In genomic region chr16:3075946-3076345, GRCh38 we compare ENCODE assay signal across 16 cellular contexts. TPM values are rescaled to one million over a fixed set of nuclear protein-coding genes. Genes with fewer than 3 reads are reported as not detected.
DNase-seq lines count a peak whose midpoint lies in the region; ATAC-seq and TF ChIP-seq lines count a peak whose summit lies in the region.
"Not testable (repeated sequence)": the region's sequence is repeated elsewhere in the genome, so short reads cannot be mapped to it uniquely, and the experiment has no call there.
"Had no signal": no experiment of that assay in that cellular context is flagged by ENCODE, and none has a peak within 500 bp of the region (broad histone marks: within the 10 kb centered on the region; RNA-seq: fewer than 3 reads in every experiment).

No MANE protein-coding gene starts in this region.

- H3K4me2 ChIP-seq in DOHH2 (ENCODE audit: low read length), result peak overlapping the region; percentile 44

- WGBS in transverse colon (ENCODE audit: low coverage in 1 of 2), 2 donors, result 76 to 78% methylated on average over 3 to 6 of the region's 6 CpGs

- not testable (repeated sequence) for H3K27me3 Mint-ChIP-seq in T-cell; activated T-cell treated with anti-CD3 and anti-CD28 coated beads, Interleukin-2, amount 50 U/mL, for 24 hours; central memory CD8-positive, alpha-beta T cell; naive thymus-derived CD8-positive, alpha-beta T cell

- H3K9me2 ChIP-seq in DOHH2 (replicated peaks; ENCODE audit: control insufficient read depth, low read length), result not testable (repeated sequence)

- in situ Hi-C loops in transverse colon (cut with MboI; ENCODE audit: low pct_ligation_motif_present in 1 of 4, low pct_unique_long_range_greater_than_20kb in 1 of 4, low sequenced_read_pairs in 3 of 4), result not testable (repeated sequence)

- H3F3A ChIP-seq in DOHH2 (ENCODE audit: control insufficient read depth, insufficient read depth), result not testable (repeated sequence)

- not testable (repeated sequence) for TF ChIP-seq CTCF in DOHH2 (IDR thresholded peaks at IDR 0.05; ENCODE audit: low read depth, low read length, poor library complexity, severe bottlenecking); transverse colon (IDR thresholded peaks at IDR 0.05)

- not testable (repeated sequence) for H4K20me1 ChIP-seq in DOHH2 (ENCODE audit: control insufficient read depth, insufficient read depth, low read depth, low read length)

- not testable (repeated sequence) for H3K4me3 ChIP-seq in DOHH2 (ENCODE audit: low read length); transverse colon

- not testable (repeated sequence) for DNase-seq in T-cell; activated T-cell treated with anti-CD3 and anti-CD28 coated beads, Interleukin-2, amount 50 U/mL, for 24 hours; central memory CD8-positive, alpha-beta T cell (ENCODE audit: low spot score in 2 of 2); naive thymus-derived CD8-positive, alpha-beta T cell; transverse colon

- TF ChIP-seq EP300 in transverse colon (IDR thresholded peaks at IDR 0.05; ENCODE audit: low read depth), result not testable (repeated sequence)

- not testable (repeated sequence) for H3K36me3 ChIP-seq in DOHH2 (ENCODE audit: control insufficient read depth, low read length); transverse colon

- peaks cover 35% of the 10 kb centered on the region for H3K4me1 ChIP-seq in DOHH2 (ENCODE audit: control insufficient read depth, low read length)
- H3K4me1 ChIP-seq in transverse colon, result not testable (repeated sequence)

- not testable (repeated sequence) for ATAC-seq in T-cell (replicated peaks in 1 of 4); central memory CD8-positive, alpha-beta T cell (replicated peaks; ENCODE audit: extremely low read depth, poor library complexity, severe bottlenecking); naive thymus-derived CD8-positive, alpha-beta T cell

- H3K36me3 Mint-ChIP-seq in T-cell; naive thymus-derived CD8-positive, alpha-beta T cell: not testable (repeated sequence)
- peaks cover 40% of the 10 kb centered on the region for H3K36me3 Mint-ChIP-seq in activated T-cell treated with anti-CD3 and anti-CD28 coated beads, Interleukin-2, amount 50 U/mL, for 24 hours (ENCODE audit: low read depth)
- H3K36me3 Mint-ChIP-seq in central memory CD8-positive, alpha-beta T cell (ENCODE audit: insufficient read depth), result peaks cover 30% of the 10 kb centered on the region

- not testable (repeated sequence) for TF ChIP-seq POLR2A in transverse colon (IDR thresholded peaks at IDR 0.05)

- H3K27ac ChIP-seq in DOHH2 (ENCODE audit: low read depth, low read length), result peak overlapping the region; percentile 60
- H3K27ac ChIP-seq in transverse colon, result peak overlapping the region; percentile 56 to 62 (median 61)

- H3K79me2 ChIP-seq in DOHH2 (ENCODE audit: control insufficient read depth, low read length), result not testable (repeated sequence)

- H3K27me3 ChIP-seq in DOHH2 (ENCODE audit: control insufficient read depth, low read length); transverse colon: not testable (repeated sequence)

- POLR2A ChIA-PET in T-cell (lab: Charles Lee), result interaction anchor here in 1 of 2 donors (0.6 kb wide), 1 partner anchor 83 kb away, joined by 7 read pairs; no protein-coding TSS in a partner anchor
- POLR2A ChIA-PET in naive thymus-derived CD8-positive, alpha-beta T cell (lab: Charles Lee), result interaction anchor here (0.7 to 17.1 kb wide), 9 partner anchors 11 to 82 kb away, joined by 3 to 261 read pairs (median 19); partner anchors contain the start of genes IL32 and ZSCAN10

- H3K4me3 Mint-ChIP-seq in T-cell, result peak overlapping the region in 2 of 3 donors; percentile 63 to 73
- peak overlapping the region; percentile 75 for H3K4me3 Mint-ChIP-seq in activated T-cell treated with anti-CD3 and anti-CD28 coated beads, Interleukin-2, amount 50 U/mL, for 24 hours
- H3K4me3 Mint-ChIP-seq in central memory CD8-positive, alpha-beta T cell, result peak overlapping the region; percentile 62
- H3K4me3 Mint-ChIP-seq in naive thymus-derived CD8-positive, alpha-beta T cell, result peak overlapping the region in 9 of 10 donors; percentile 36 to 87 (median 68)

- CTCF ChIA-PET in T-cell (lab: Charles Lee), result interaction anchor here in 1 of 2 donors (1.0 to 2.1 kb wide), 3 partner anchors 17 to 54 kb away, joined by 3 to 8 read pairs (median 7); no protein-coding TSS in a partner anchor

- H3K27ac Mint-ChIP-seq in T-cell, result peak overlapping the region; percentile 98 to 100
- peak overlapping the region; percentile 97 for H3K27ac Mint-ChIP-seq in activated T-cell treated with anti-CD3 and anti-CD28 coated beads, Interleukin-2, amount 50 U/mL, for 24 hours
- H3K27ac Mint-ChIP-seq in central memory CD8-positive, alpha-beta T cell (ENCODE audit: low read depth), result peak overlapping the region; percentile 79
- H3K27ac Mint-ChIP-seq in naive thymus-derived CD8-positive, alpha-beta T cell, result peak overlapping the region; percentile 92 to 100 (median 98)

- intact Hi-C loops in transverse colon (cut with DNase I; ENCODE audit: low total_unique reads), result not testable (repeated sequence)

- not testable (repeated sequence) for H3K9me3 Mint-ChIP-seq in T-cell; central memory CD8-positive, alpha-beta T cell; naive thymus-derived CD8-positive, alpha-beta T cell
- H3K9me3 Mint-ChIP-seq in activated T-cell treated with anti-CD3 and anti-CD28 coated beads, Interleukin-2, amount 50 U/mL, for 24 hours, result peaks cover 14% of the 10 kb centered on the region

- H3K4me1 Mint-ChIP-seq in T-cell, result peaks cover 84 to 92% (median 89%) of the 10 kb centered on the region in 3 donors
- peaks cover 82% of the 10 kb centered on the region for H3K4me1 Mint-ChIP-seq in activated T-cell treated with anti-CD3 and anti-CD28 coated beads, Interleukin-2, amount 50 U/mL, for 24 hours (ENCODE audit: low read depth)
- H3K4me1 Mint-ChIP-seq in central memory CD8-positive, alpha-beta T cell, result peaks cover 81% of the 10 kb centered on the region
- H3K4me1 Mint-ChIP-seq in naive thymus-derived CD8-positive, alpha-beta T cell, result peaks cover 53 to 85% (median 83%) of the 10 kb centered on the region in 4 donors

- H3K9me3 ChIP-seq in DOHH2 (ENCODE audit: control insufficient read depth, insufficient read depth, low read length); transverse colon: not testable (repeated sequence)

RNA-seq across cellular contexts. Expression of gene IL32, which starts 10.5 kb away (rescaled TPM):
- total RNA-seq in T-cell (1,000 to 10,000 TPM in 2 of 5 donors, 100 to 1,000 TPM in 3; 736 to 1,200 (median 999) TPM), transverse colon (100 to 1,000 TPM in 3 of 4 donors, 10 to 100 TPM in 1; 21.9 to 720 (median 492) TPM)
- 100 to 1,000 TPM; 363 to 375 TPM for total RNA-seq in naive thymus-derived CD8-positive, alpha-beta T cell
- 1,000 to 10,000 TPM; 1,686 to 2,118 (median 1,952) TPM for polyA plus RNA-seq in naive thymus-derived CD8-positive, alpha-beta T cell
- total RNA-seq: OCI-LY7 had no signal
- polyA plus RNA-seq: neural cell had no signal

RNA-seq across cellular contexts. Expression of gene ZSCAN10, which starts 23.1 kb away (rescaled TPM):
- total RNA-seq in T-cell, result under 1 TPM in 4 of 5 donors, not detected in 1; 0.19 to 0.64 (median 0.39) TPM
- total RNA-seq in naive thymus-derived CD8-positive, alpha-beta T cell, result under 1 TPM in 1 of 2 experiments, not detected in 1; 0.26 TPM
- not detected for polyA plus RNA-seq in naive thymus-derived CD8-positive, alpha-beta T cell
- total RNA-seq in transverse colon, result not detected
- total RNA-seq: ascending aorta, cardiac septum, fibroblast of lung, left ventricle myocardium superior, right cardiac atrium had no signal
- polyA plus RNA-seq: AG04450, CD14-positive monocyte, right cardiac atrium had no signal

RNA-seq across cellular contexts. Expression of gene MMP25, which starts 29.6 kb away (rescaled TPM):
- total RNA-seq in T-cell (1 to 10 TPM; 1.6 to 9.6 (median 4.1) TPM), transverse colon (1 to 10 TPM in 3 of 4 donors, not detected in 1; 1.6 to 9.4 (median 1.8) TPM)
- total RNA-seq in naive thymus-derived CD8-positive, alpha-beta T cell, result under 1 TPM; 0.38 to 0.60 TPM
- polyA plus RNA-seq in naive thymus-derived CD8-positive, alpha-beta T cell, result under 1 TPM; 0.36 to 0.94 (median 0.60) TPM
- total RNA-seq: fibroblast of lung had no signal
- polyA plus RNA-seq: AG04450, neural cell had no signal

RNA-seq across cellular contexts. Expression of gene ZNF205, which starts 36.4 kb away (rescaled TPM):
- total RNA-seq in T-cell (under 1 TPM in 1 of 5 donors, not detected in 4; 0.38 TPM), transverse colon (10 to 100 TPM in 3 of 4 donors, 1 to 10 TPM in 1; 5.2 to 16.3 (median 15.5) TPM)
- not detected for total RNA-seq in naive thymus-derived CD8-positive, alpha-beta T cell
- polyA plus RNA-seq in naive thymus-derived CD8-positive, alpha-beta T cell, result not detected

RNA-seq across cellular contexts. Expression of gene BICDL2, which starts 39.2 kb away (rescaled TPM):
- total RNA-seq in T-cell (under 1 TPM in 3 of 5 donors, not detected in 2; 0.13 to 0.16 (median 0.15) TPM), transverse colon (100 to 1,000 TPM; 123 to 357 (median 167) TPM)
- total RNA-seq in naive thymus-derived CD8-positive, alpha-beta T cell, result not detected
- polyA plus RNA-seq in naive thymus-derived CD8-positive, alpha-beta T cell, result not detected
- total RNA-seq: ascending aorta, cardiac septum, fibroblast of lung, left ventricle myocardium superior, OCI-LY7, right cardiac atrium had no signal
- polyA plus RNA-seq: AG04450, CD14-positive monocyte, fibroblast of lung, right cardiac atrium, SK-N-SH had no signal
